In genomic region chrX:48021026-48021900, GRCh38 we compare ENCODE assay signal across 8 cellular contexts.
DNase-seq lines count a peak whose midpoint lies in the region; ATAC-seq and TF ChIP-seq lines count a peak whose summit lies in the region.

No MANE protein-coding gene starts in this region.

- POLR2A ChIA-PET in AG04449 (lab: Yijun Ruan, JAX): no interaction called here

- H3K4me3 ChIP-seq in AG04449 (ENCODE audit: low read depth, low read length) (peak overlapping the region; percentile 67), LNCaP clone FGC (ENCODE audit: low read depth, low read length) (peak overlapping the region; percentile 56), foreskin fibroblast (ENCODE audit: low read depth in 1 of 2, low read length in 2 of 2) (peak overlapping the region; percentile 58 to 75)

- peaks cover 42% of the 10 kb centered on the region for H3K9me3 Mint-ChIP-seq in nephron progenitor cell

- no peak for TF ChIP-seq CTCF in AG04449 (IDR thresholded peaks at IDR 0.05; ENCODE audit: insufficient read depth, low read length, missing control alignments)
- no peak for TF ChIP-seq CTCF in LNCaP clone FGC (IDR thresholded peaks at IDR 0.05; ENCODE audit: control insufficient read depth, extremely low read depth, insufficient read depth)
- TF ChIP-seq CTCF in foreskin fibroblast (IDR thresholded peaks at IDR 0.05; ENCODE audit: low read depth, low read length): no peak
- TF ChIP-seq CTCF in nephron progenitor cell (IDR thresholded peaks at IDR 0.05): no peak

- H3K27ac Mint-ChIP-seq in nephron progenitor cell: peak overlapping the region; percentile 100

- H3K36me3 Mint-ChIP-seq in nephron progenitor cell (ENCODE audit: low read depth): no peaks in the 10 kb centered on the region

- CTCF ChIA-PET in AG04449 (lab: Yijun Ruan, JAX): interaction anchor here (0.7 kb wide), 1 partner anchor 167 kb away, joined by 3 read pairs; no protein-coding TSS in a partner anchor

- peak overlapping the region; percentile 95 for H3K4me3 Mint-ChIP-seq in nephron progenitor cell

- no peaks in the 10 kb centered on the region for H3K27me3 Mint-ChIP-seq in nephron progenitor cell (ENCODE audit: low read depth, poor library complexity)

- DNase-seq in AG04449 (ENCODE audit: low read depth, low spot score): peak; percentile 34
- DNase-seq in GM19240 (ENCODE audit: insufficient read length, low spot score): peak; percentile 62
- peak; percentile 54 for DNase-seq in LNCaP clone FGC (ENCODE audit: low read depth)
- DNase-seq in RPMI8226: peak; percentile 84
- DNase-seq in activated gamma-delta T cell treated with anti-CD3 and anti-CD28 coated beads, Interleukin-2, amount 50 U/mL, for 16 hours (ENCODE audit: low read depth): peak; percentile 52
- peak; percentile 67 to 85 for DNase-seq in foreskin fibroblast
- peak; percentile 74 for DNase-seq in nephron progenitor cell
- peak; percentile 77 for DNase-seq in stimulated activated naive CD8-positive, alpha-beta T cell treated with anti-CD3 and anti-CD28 coated beads, Interleukin-15, Interleukin-2, amounts not matched to agents 100 U/mL and 50 U/mL, for 24 hours

- peak; percentile 53 for ATAC-seq in stimulated activated naive CD8-positive, alpha-beta T cell treated with anti-CD3 and anti-CD28 coated beads, Interleukin-15, Interleukin-2, amounts not matched to agents 100 U/mL and 50 U/mL, for 24 hours

- H3K4me1 Mint-ChIP-seq in nephron progenitor cell: peaks cover 5% of the 10 kb centered on the region

Comparison
In these comparisons a context has a peak if more than half of its experiments do, and no peak if none do; other contexts are left out.
1. Peak in every context shown above with its lines: DNase-seq, ATAC-seq and H3K4me3 ChIP-seq.
2. DNase-seq: peak in every context shown above with its lines; median percentile 84 in RPMI8226; 77 in stimulated activated naive CD8-positive, alpha-beta T cell treated with anti-CD3 and anti-CD28 coated beads, Interleukin-15, Interleukin-2, amounts not matched to agents 100 U/mL and 50 U/mL, for 24 hours; 76 in foreskin fibroblast; 74 in nephron progenitor cell; 62 in GM19240; 54 in LNCaP clone FGC; 52 in activated gamma-delta T cell treated with anti-CD3 and anti-CD28 coated beads, Interleukin-2, amount 50 U/mL, for 16 hours; 34 in AG04449.